ENCODE assay signal across 8 cellular contexts in the genomic region with DNA sequence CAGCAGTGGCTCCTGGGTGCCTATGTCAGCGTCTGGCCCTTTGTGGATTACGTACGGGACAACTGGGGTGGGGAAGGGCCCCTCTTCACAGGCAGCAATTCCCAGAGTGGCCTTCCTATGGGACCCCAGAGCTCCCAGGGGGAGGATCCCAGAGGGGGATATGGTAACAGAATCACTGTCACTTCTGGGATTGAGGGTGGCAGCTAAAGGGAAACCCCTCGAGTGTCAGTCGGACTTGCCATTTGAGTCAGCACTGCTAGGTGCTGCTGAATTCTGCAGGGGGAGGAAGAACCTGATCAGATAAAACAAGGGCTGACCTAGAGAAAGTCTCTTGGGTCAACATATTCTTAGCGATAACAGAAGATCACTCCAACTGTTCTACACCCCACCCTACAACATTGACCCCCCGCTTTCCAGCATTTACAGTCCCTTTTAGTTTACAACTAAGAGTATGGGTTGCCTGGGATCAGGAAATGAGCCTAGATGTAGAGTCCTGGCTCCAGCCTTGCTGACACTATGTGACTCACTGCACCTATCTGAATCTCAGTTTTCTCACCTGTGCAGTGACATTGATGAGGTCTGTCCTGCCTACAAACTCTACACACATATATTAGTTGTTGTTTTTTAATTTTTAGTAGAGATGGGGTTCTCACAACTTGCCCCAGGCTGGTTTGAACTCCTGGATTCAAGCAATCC. TPM values are rescaled to one million over a fixed set of nuclear protein-coding genes. Genes with fewer than 3 reads are reported as not detected.
DNase-seq lines count a peak whose midpoint lies in the region; ATAC-seq and TF ChIP-seq lines count a peak whose summit lies in the region.

No MANE protein-coding gene starts in this region.

- peak overlapping the region; percentile 96 for H3K27ac ChIP-seq in epithelial cell of prostate
- peak overlapping the region; percentile 92 for H3K27ac ChIP-seq in neuronal stem cell (replicated peaks; ENCODE audit: low read length)

- H3K9me3 ChIP-seq in neuronal stem cell (replicated peaks in 1 of 2; ENCODE audit: control insufficient read depth in 2 of 2, insufficient read depth in 1 of 2, low read depth in 1 of 2, low read length in 2 of 2) = no peaks in the 10 kb centered on the region

- H2AFZ ChIP-seq in neuronal stem cell (ENCODE audit: low read length) = peak overlapping the region; percentile 67

- peak overlapping the region; percentile 44 for H2BK120ac ChIP-seq in neuronal stem cell (ENCODE audit: low read depth, low read length)

- peak; percentile 61 for ATAC-seq in GM19035 (IDR thresholded peaks at IDR 0.05; ENCODE audit: unreplicated experiment)
- peak; percentile 34 for ATAC-seq in HG03108 (IDR thresholded peaks at IDR 0.05; ENCODE audit: unreplicated experiment)

- no peak overlapping the region for H4K91ac ChIP-seq in neuronal stem cell (ENCODE audit: low read depth, low read length, poor library complexity)

- peak overlapping the region; percentile 50 for H3K4me3 ChIP-seq in AG09309 (ENCODE audit: control insufficient read depth, low read depth, low read length)
- peak overlapping the region; percentile 52 to 56 for H3K4me3 ChIP-seq in neuronal stem cell (ENCODE audit: low read length in 2 of 2)

- peak overlapping the region; percentile 85 for H2BK12ac ChIP-seq in neuronal stem cell (ENCODE audit: low read length)

- H3K36me3 ChIP-seq in neuronal stem cell (replicated peaks in 1 of 2; ENCODE audit: control insufficient read depth in 2 of 2, insufficient read depth in 2 of 2, low read length in 2 of 2) = no peaks in the 10 kb centered on the region

- peak overlapping the region; percentile 76 for H3K23ac ChIP-seq in neuronal stem cell (ENCODE audit: low read depth, low read length, poor library complexity)

- no peak overlapping the region for H2BK15ac ChIP-seq in neuronal stem cell (ENCODE audit: low read length)

- H3K79me1 ChIP-seq in neuronal stem cell (ENCODE audit: low read depth, low read length) = no peaks in the 10 kb centered on the region

- DNase-seq in AG09309 (ENCODE audit: low read depth) = no peak
- DNase-seq in T-helper 22 cell (ENCODE audit: low read depth) = peak; percentile 30
- no peak for DNase-seq in epithelial cell of prostate (ENCODE audit: low read depth, low spot score)
- no peak for DNase-seq in neuronal stem cell (ENCODE audit: low spot score)
- no peak for DNase-seq in posterior vena cava (ENCODE audit: low spot score)
- DNase-seq in SIG-M5 (lab: John Stamatoyannopoulos, UW) = no peak

- peak overlapping the region; percentile 83 for H2BK5ac ChIP-seq in neuronal stem cell (ENCODE audit: low read length)

- TF ChIP-seq CTCF in AG09309 (IDR thresholded peaks at IDR 0.05; ENCODE audit: control insufficient read depth, insufficient read depth, low read depth, low read length, missing control alignments) = no peak

- peak overlapping the region; percentile 61 for H3K4me2 ChIP-seq in neuronal stem cell (ENCODE audit: insufficient read depth, low read length, poor library complexity, severe bottlenecking)

- no CpG with 5 or more reads among the region's 7 CpGs for WGBS in neuronal stem cell (ENCODE audit: extremely low coverage in 2 of 2, insufficient read length in 2 of 2, insufficient replicate concordance in 1 of 2), 2 donors

- H3K9ac ChIP-seq in neuronal stem cell (ENCODE audit: low read depth, low read length, poor library complexity) = no peak overlapping the region

- no peak overlapping the region for H3K4ac ChIP-seq in neuronal stem cell (ENCODE audit: low read length)

- no peaks in the 10 kb centered on the region for H3K27me3 ChIP-seq in neuronal stem cell (ENCODE audit: control insufficient read depth in 3 of 3, insufficient read depth in 3 of 3, low read depth in 1 of 3, low read length in 3 of 3)

- H3K18ac ChIP-seq in neuronal stem cell (ENCODE audit: low read length) = peak overlapping the region; percentile 48

- peaks cover 27 to 33% of the 10 kb centered on the region in 2 donors for H3K4me1 ChIP-seq in neuronal stem cell (ENCODE audit: control insufficient read depth in 2 of 2, insufficient read depth in 1 of 2, low read depth in 1 of 2, low read length in 2 of 2)

- H4K8ac ChIP-seq in neuronal stem cell (ENCODE audit: low read depth, low read length) = no peak overlapping the region

- H2AK5ac ChIP-seq in neuronal stem cell (ENCODE audit: low read depth, low read length) = peak overlapping the region; percentile 49

- no peak overlapping the region for H3K14ac ChIP-seq in neuronal stem cell (ENCODE audit: low read length)

- intact Hi-C loops in posterior vena cava (cut with DNase I) = no loop called here

RNA-seq across cellular contexts. Expression of gene DDIT4, which starts 12.3 kb away (rescaled TPM):
- 58.0 TPM for polyA plus RNA-seq in neuronal stem cell (2013, experiment 1 of 2)
- 58.6 TPM for polyA plus RNA-seq in neuronal stem cell (2013, experiment 2 of 2)
- 100 to 1,000 TPM; 208 to 244 TPM for total RNA-seq in posterior vena cava

RNA-seq across cellular contexts. Expression of gene ASCC1, which starts 45.4 kb away (rescaled TPM):
- polyA plus RNA-seq in neuronal stem cell (2013, experiment 1 of 2) = 34.4 TPM
- 33.0 TPM for polyA plus RNA-seq in neuronal stem cell (2013, experiment 2 of 2)
- 10 to 100 TPM; 28.3 to 37.7 TPM for total RNA-seq in posterior vena cava

RNA-seq across cellular contexts. Expression of gene ANAPC16, which starts 45.7 kb away (rescaled TPM):
- 86.8 TPM for polyA plus RNA-seq in neuronal stem cell (2013, experiment 1 of 2)
- polyA plus RNA-seq in neuronal stem cell (2013, experiment 2 of 2) = 88.2 TPM
- total RNA-seq in posterior vena cava = 10 to 100 TPM; 77.4 to 95.3 TPM
